In genomic region chr2:231674587-231675334, GRCh38 we compare ENCODE assay signal across 8 cellular contexts. TPM values are rescaled to one million over a fixed set of nuclear protein-coding genes. Genes with fewer than 3 reads are reported as not detected.
DNase-seq lines count a peak whose midpoint lies in the region; ATAC-seq lines count a peak whose summit lies in the region.

No MANE protein-coding gene starts in this region.

- H3K36me3 Mint-ChIP-seq in naive B cell: no peaks in the 10 kb centered on the region

- peak; percentile 16 for ATAC-seq in HG03108 (IDR thresholded peaks at IDR 0.05; ENCODE audit: unreplicated experiment)
- ATAC-seq in esophagus mucosa: peak; percentile 17
- ATAC-seq in naive B cell (ENCODE audit: low read depth in 2 of 2): peak; percentile 35 to 36
- ATAC-seq in stimulated activated naive CD8-positive, alpha-beta T cell treated with anti-CD3 and anti-CD28 coated beads, Interleukin-15, amount 100 ng/mL, for 72 hours: peak; percentile 87

- H3K9me3 Mint-ChIP-seq in naive B cell: no peaks in the 10 kb centered on the region
- no peaks in the 10 kb centered on the region for H3K9me3 Mint-ChIP-seq in stimulated activated naive CD8-positive, alpha-beta T cell treated with anti-CD3 and anti-CD28 coated beads, Interleukin-15, amount 100 ng/mL, for 72 hours

- H3K4me3 Mint-ChIP-seq in naive B cell: peak overlapping the region; percentile 38 to 84 (median 77)
- peak overlapping the region in 1 of 2 donors; percentile 24 for H3K4me3 Mint-ChIP-seq in stimulated activated naive CD8-positive, alpha-beta T cell treated with anti-CD3 and anti-CD28 coated beads, Interleukin-15, amount 100 ng/mL, for 72 hours

- H3K4me1 Mint-ChIP-seq in naive B cell: peaks cover 59 to 77% (median 76%) of the 10 kb centered on the region in 3 donors
- H3K4me1 Mint-ChIP-seq in stimulated activated naive CD8-positive, alpha-beta T cell treated with anti-CD3 and anti-CD28 coated beads, Interleukin-15, amount 100 ng/mL, for 72 hours: peaks cover 46% of the 10 kb centered on the region

- peak overlapping the region; percentile 95 to 100 (median 100) for H3K27ac Mint-ChIP-seq in naive B cell
- H3K27ac Mint-ChIP-seq in stimulated activated naive CD8-positive, alpha-beta T cell treated with anti-CD3 and anti-CD28 coated beads, Interleukin-15, amount 100 ng/mL, for 72 hours: peak overlapping the region in 1 of 2 donors; percentile 42

- H3K27me3 Mint-ChIP-seq in naive B cell: no peaks in the 10 kb centered on the region
- H3K27me3 Mint-ChIP-seq in stimulated activated naive CD8-positive, alpha-beta T cell treated with anti-CD3 and anti-CD28 coated beads, Interleukin-15, amount 100 ng/mL, for 72 hours: peaks cover 2% of the 10 kb centered on the region

- DNase-seq in activated gamma-delta T cell treated with Interleukin-2 at 50 U/mL for 16 hours (peak; percentile 52), activated gamma-delta T cell (lab: John Stamatoyannopoulos, UW) (no peak), NCI-H82 treated with DMSO at 0.1 percent for 48 hours (lab: John Stamatoyannopoulos, UW; ENCODE audit: unreplicated experiment) (peak; percentile 23), naive B cell (peak; percentile 85)
- peak; percentile 61 for DNase-seq in activated CD8-positive, alpha-beta memory T cell treated with anti-CD3 and anti-CD28 coated beads, Interleukin-2, amount 50 U/mL, for 4 hours
- peak; percentile 69 to 76 for DNase-seq in stimulated activated naive CD8-positive, alpha-beta T cell treated with anti-CD3 and anti-CD28 coated beads, Interleukin-15, amount 100 ng/mL, for 72 hours

RNA-seq across cellular contexts. Expression of gene PTMA, which starts 33.6 kb away (rescaled TPM):
- 924 TPM for total RNA-seq in esophagus mucosa
- 1,000 to 10,000 TPM; 1,295 to 2,538 (median 2,137) TPM for polyA plus RNA-seq in naive B cell (ENCODE audit: low read depth in 6 of 6)

Comparison
In these comparisons a context has a peak if more than half of its experiments do, and no peak if none do; other contexts are left out.
1. ATAC-seq: peak in every context shown above with its lines; median percentile 87 in stimulated activated naive CD8-positive, alpha-beta T cell treated with anti-CD3 and anti-CD28 coated beads, Interleukin-15, amount 100 ng/mL, for 72 hours; 36 in naive B cell; 17 in esophagus mucosa; 16 in HG03108.